14 cellular contexts compared by ENCODE assay signal in the genomic region with DNA sequence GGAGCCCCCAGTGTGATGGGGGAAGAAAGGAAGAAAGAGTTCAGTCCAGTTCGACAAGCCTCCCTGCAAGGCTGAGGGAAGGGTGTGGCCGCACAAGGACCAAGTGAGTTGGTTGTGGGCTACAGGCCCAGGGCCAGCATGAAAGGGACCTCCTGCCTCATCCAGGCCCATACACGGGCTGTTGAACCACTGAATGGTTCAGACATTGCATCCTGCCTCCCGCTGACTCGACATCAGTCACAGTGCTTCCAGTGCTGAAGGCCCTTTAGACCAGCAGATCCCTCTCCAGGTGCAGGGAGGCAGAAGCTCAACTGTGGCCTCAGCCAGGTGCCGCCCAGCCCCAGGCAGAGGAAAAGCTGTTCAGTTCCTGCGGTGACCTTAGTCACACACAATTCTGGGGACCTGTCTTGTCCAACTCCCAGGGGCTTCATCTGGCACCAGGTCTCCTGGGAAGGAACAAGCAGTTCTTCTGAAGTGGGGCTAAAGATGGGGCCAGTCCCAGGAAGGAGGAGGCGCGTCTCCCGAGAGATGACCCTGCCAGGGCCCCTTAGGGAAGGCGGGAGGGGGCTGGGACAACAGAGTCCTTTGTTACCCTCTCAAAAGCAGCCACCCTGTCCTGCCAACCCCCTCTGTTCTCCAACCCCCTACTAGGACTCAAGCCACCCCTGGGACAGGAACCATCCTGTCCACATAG. TPM values are rescaled to one million over a fixed set of nuclear protein-coding genes. Genes with fewer than 3 reads are reported as not detected.
A peak's percentile ranks its signal among the peaks of the same experiment; 100 is the strongest.
DNase-seq lines count a peak whose midpoint lies in the region; ATAC-seq, FAIRE-seq and TF ChIP-seq lines count a peak whose summit lies in the region.
"Had no signal": no experiment of that assay in that cellular context is flagged by ENCODE, and none has a peak within 500 bp of the region (broad histone marks: within the 10 kb centered on the region; RNA-seq: fewer than 3 reads in every experiment).

No MANE protein-coding gene starts in this region.

- no peaks in the 10 kb centered on the region for H3K27me3 Mint-ChIP-seq in activated naive CD8-positive, alpha-beta T cell treated with anti-CD3 and anti-CD28 coated beads, Interleukin-2, amount 10 ng/mL, durations not matched to agents 7 days and 5 days
- H3K27me3 Mint-ChIP-seq: IgD-negative memory B cell had no signal

- POLR2A ChIA-PET in A549 (lab: Yijun Ruan, JAX), result no interaction called here
- POLR2A ChIA-PET in activated naive CD8-positive, alpha-beta T cell treated with anti-CD3 and anti-CD28 coated beads, Interleukin-2, amount 10 ng/mL, durations not matched to agents 7 days and 5 days (lab: Charles Lee), result no interaction called here

- TF ChIP-seq EP300 in A549 (IDR thresholded peaks at IDR 0.05), result no peak

- H3K36me3 ChIP-seq in mucosa of rectum (ENCODE audit: control insufficient read depth in 2 of 2, insufficient read depth in 2 of 2, low read length in 2 of 2) (peaks cover 2 to 3% of the 10 kb centered on the region in 2 donors), adrenal gland (replicated peaks in 1 of 2) (no peaks in the 10 kb centered on the region)

- CTCF ChIA-PET in A549 (lab: Yijun Ruan, JAX), result interaction anchor here (1.0 to 2.1 kb wide), 2 partner anchors 39 to 65 kb away, joined by 3 to 6 read pairs; no protein-coding TSS in a partner anchor

- TF ChIP-seq CTCF in A549 (IDR thresholded peaks at IDR 0.05) (no peak), GM13977 (IDR thresholded peaks at IDR 0.05; ENCODE audit: extremely low read depth, insufficient read depth, missing control alignments) (no peak), adrenal gland (IDR thresholded peaks at IDR 0.05) (no peak)

- H3K4me1 ChIP-seq in A549, result peaks cover 74% of the 10 kb centered on the region
- H3K4me1 ChIP-seq in mucosa of rectum (ENCODE audit: control insufficient read depth in 2 of 2, insufficient read depth in 2 of 2, low read length in 2 of 2), result peaks cover 92 to 98% of the 10 kb centered on the region in 2 donors
- H3K4me1 ChIP-seq in adrenal gland (replicated peaks in 1 of 2), result peaks cover 51 to 85% of the 10 kb centered on the region in 2 donors

- DNase-seq in A549 (ENCODE audit: low read depth in 1 of 2, low spot score in 1 of 2), result no peak
- peak; percentile 15 for DNase-seq in GM13977 (ENCODE audit: low spot score)
- DNase-seq in activated naive CD8-positive, alpha-beta T cell treated with anti-CD3 and anti-CD28 coated beads, Interleukin-2, amount 10 ng/mL, durations not matched to agents 7 days and 5 days, result no peak
- no peak for DNase-seq in NCI-H1694 (lab: John Stamatoyannopoulos, UW)
- DNase-seq in kidney glomerular epithelial cell (lab: John Stamatoyannopoulos, UW), result no peak
- no peak for DNase-seq in posterior vena cava (ENCODE audit: low spot score)
- no peak for DNase-seq in adrenal gland
- DNase-seq: NCI-H524 treated with DMSO at 0.1 percent for 48 hours; stimulated activated naive B cell treated with anti-CD40 and anti-IgM and Interleukin-4, amounts not matched to agents 10 μg/mL and 1 μg/mL and 100 μg/mL, for 72 hours had no signal

- H3K4me3 ChIP-seq in A549 (no peak overlapping the region), mucosa of rectum (ENCODE audit: low read length in 2 of 2) (no peak overlapping the region), adrenal gland (no peak overlapping the region)
- H3K4me3 ChIP-seq: smooth muscle cell had no signal

- H3K4me1 Mint-ChIP-seq in activated naive CD8-positive, alpha-beta T cell treated with anti-CD3 and anti-CD28 coated beads, Interleukin-2, amount 10 ng/mL, durations not matched to agents 7 days and 5 days, result peaks cover 76% of the 10 kb centered on the region

- 86% methylated on average over 11 of the region's 11 CpGs for WGBS in A549 (ENCODE audit: missing lambda C conversion rate)
- 65 to 81% (median 78%) methylated on average over 6 to 11 of the region's 11 CpGs for WGBS in adrenal gland, 4 donors

- H3K36me3 Mint-ChIP-seq in activated naive CD8-positive, alpha-beta T cell treated with anti-CD3 and anti-CD28 coated beads, Interleukin-2, amount 10 ng/mL, durations not matched to agents 7 days and 5 days, result peaks cover 16% of the 10 kb centered on the region
- H3K36me3 Mint-ChIP-seq: IgD-negative memory B cell; stimulated activated naive B cell treated with anti-CD40 and anti-IgM and Interleukin-4, amounts not matched to agents 10 μg/mL and 1 μg/mL and 100 μg/mL, for 72 hours had no signal

- intact Hi-C loops in posterior vena cava (cut with DNase I) (no loop called here), adrenal gland (cut with DNase I) (no loop called here)

- peak overlapping the region; percentile 10 to 61 for H3K9ac ChIP-seq in mucosa of rectum (ENCODE audit: low read depth in 1 of 2, low read length in 2 of 2)

- H3K27me3 ChIP-seq in mucosa of rectum (ENCODE audit: control insufficient read depth in 2 of 2, insufficient read depth in 2 of 2, low read length in 2 of 2) (no peaks in the 10 kb centered on the region), adrenal gland (no peaks in the 10 kb centered on the region)

- peak overlapping the region; percentile 14 for H3K4me3 Mint-ChIP-seq in activated naive CD8-positive, alpha-beta T cell treated with anti-CD3 and anti-CD28 coated beads, Interleukin-2, amount 10 ng/mL, durations not matched to agents 7 days and 5 days
- H3K4me3 Mint-ChIP-seq: IgD-negative memory B cell; stimulated activated naive B cell treated with anti-CD40 and anti-IgM and Interleukin-4, amounts not matched to agents 10 μg/mL and 1 μg/mL and 100 μg/mL, for 72 hours had no signal

- TF ChIP-seq RAD21 in A549 (conservative IDR thresholded peaks at IDR 0.05 in 1 of 2, IDR thresholded peaks at IDR 0.05 in 1 of 2), result no peak

- H3K27ac ChIP-seq in A549 (peak overlapping the region; percentile 3 to 71; a peak in 2 of 6 replicates), mucosa of rectum (ENCODE audit: low read depth in 2 of 2, low read length in 2 of 2) (peak overlapping the region; percentile 81 to 82), adrenal gland (peak overlapping the region in 1 of 5 donors; percentile 65)

- H3K27ac Mint-ChIP-seq in activated naive CD8-positive, alpha-beta T cell treated with anti-CD3 and anti-CD28 coated beads, Interleukin-2, amount 10 ng/mL, durations not matched to agents 7 days and 5 days, result peak overlapping the region; percentile 89
- H3K27ac Mint-ChIP-seq: stimulated activated naive B cell treated with anti-CD40 and anti-IgM and Interleukin-4, amounts not matched to agents 10 μg/mL and 1 μg/mL and 100 μg/mL, for 72 hours had no signal

- in situ Hi-C loops in GM13977 (cut with MboI; ENCODE audit: low pct_unique_long_range_greater_than_20kb, low sequenced_read_pairs, unreplicated experiment), result loop anchor here (25.0 kb wide), 1 partner anchor 108 kb away; a partner anchor contains a TSS

- H3K9me3 ChIP-seq in A549 (no peaks in the 10 kb centered on the region), mucosa of rectum (ENCODE audit: control insufficient read depth in 2 of 2, low read length in 2 of 2) (no peaks in the 10 kb centered on the region), adrenal gland (replicated peaks in 1 of 3) (no peaks in the 10 kb centered on the region)

- no peak for FAIRE-seq in A549 (lab: Jason Lieb, UNC)
- FAIRE-seq: keratinocyte had no signal

- no peaks in the 10 kb centered on the region for H3K9me3 Mint-ChIP-seq in activated naive CD8-positive, alpha-beta T cell treated with anti-CD3 and anti-CD28 coated beads, Interleukin-2, amount 10 ng/mL, durations not matched to agents 7 days and 5 days
- H3K9me3 Mint-ChIP-seq: IgD-negative memory B cell had no signal

- H3K4me2 ChIP-seq in A549, result peak overlapping the region; percentile 1; the same call in 1 of the 3 replicates
- H3K4me2 ChIP-seq: smooth muscle cell had no signal

- no peak for TF ChIP-seq POLR2A in A549 (IDR thresholded peaks at IDR 0.05; ENCODE audit: low read length)
- TF ChIP-seq POLR2A in adrenal gland (IDR thresholded peaks at IDR 0.05), result no peak

- ATAC-seq in A549, result no peak
- no peak for ATAC-seq in activated naive CD8-positive, alpha-beta T cell treated with anti-CD3 and anti-CD28 coated beads, Interleukin-2, amount 10 ng/mL, durations not matched to agents 7 days and 5 days (ENCODE audit: low read depth)
- ATAC-seq: esophagus mucosa had no signal

TF ChIP-seq in A549, 52 proteins besides CTCF, POLR2A, EP300 and RAD21 (continues in another document):
- TF ChIP-seq, protein P1, sequence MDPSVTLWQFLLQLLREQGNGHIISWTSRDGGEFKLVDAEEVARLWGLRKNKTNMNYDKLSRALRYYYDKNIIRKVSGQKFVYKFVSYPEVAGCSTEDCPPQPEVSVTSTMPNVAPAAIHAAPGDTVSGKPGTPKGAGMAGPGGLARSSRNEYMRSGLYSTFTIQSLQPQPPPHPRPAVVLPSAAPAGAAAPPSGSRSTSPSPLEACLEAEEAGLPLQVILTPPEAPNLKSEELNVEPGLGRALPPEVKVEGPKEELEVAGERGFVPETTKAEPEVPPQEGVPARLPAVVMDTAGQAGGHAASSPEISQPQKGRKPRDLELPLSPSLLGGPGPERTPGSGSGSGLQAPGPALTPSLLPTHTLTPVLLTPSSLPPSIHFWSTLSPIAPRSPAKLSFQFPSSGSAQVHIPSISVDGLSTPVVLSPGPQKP (IDR thresholded peaks at IDR 0.05; ENCODE audit: low read depth, low read length), result no peak

RNA-seq across cellular contexts. Expression of a gene that starts 6.6 kb away (rescaled TPM):
- polyA plus RNA-seq in A549 (2011; rRNA removed) (14.3 and 18.1 TPM in 2 replicates), A549 (2017; fragmentation: RNase III; extraction: RNeasy Plus Mini Kit Qiagen cat#74134 plus additional on column Dnase treatment) (4.9 to 8.4 TPM (median 6.8 TPM) in 3 replicates), adrenal gland (10 to 100 TPM in 1 of 3 donors, 1 to 10 TPM in 2; 4.9 to 15.2 (median 8.8) TPM)
- 4.8 TPM in 2 replicates for polyA plus RNA-seq in A549 (2012; cell fraction: cytosol; rRNA removed)
- 3.8 and 5.0 TPM in 2 replicates for polyA plus RNA-seq in A549 (2012; cell fraction: nucleus; rRNA removed)
- polyA minus RNA-seq in A549 (2011; rRNA and poly(A)+ RNA removed), result 54.8 and 57.9 TPM in 2 replicates
- total RNA-seq in activated naive CD8-positive, alpha-beta T cell treated with anti-CD3 and anti-CD28 coated beads, Interleukin-2, amount 10 ng/mL, durations not matched to agents 7 days and 5 days, result 10 to 100 TPM; 61.8 to 64.8 TPM
- total RNA-seq in posterior vena cava (10 to 100 TPM; 42.3 to 44.3 TPM), adrenal gland (10 to 100 TPM; 23.7 to 53.7 (median 32.0) TPM)

RNA-seq across cellular contexts. Expression of a gene that starts 54.4 kb away (rescaled TPM):
- polyA plus RNA-seq in A549 (2011; rRNA removed) (2,571 and 3,468 TPM in 2 replicates), A549 (2017; fragmentation: RNase III; extraction: RNeasy Plus Mini Kit Qiagen cat#74134 plus additional on column Dnase treatment) (3,458 to 3,978 TPM (median 3,544 TPM) in 3 replicates), adrenal gland (1,000 to 10,000 TPM; 1,074 to 1,454 (median 1,425) TPM)
- 3,252 and 4,158 TPM in 2 replicates for polyA plus RNA-seq in A549 (2012; cell fraction: cytosol; rRNA removed)
- 1,461 and 2,420 TPM in 2 replicates for polyA plus RNA-seq in A549 (2012; cell fraction: nucleus; rRNA removed)
- 1,439 and 1,839 TPM in 2 replicates for polyA minus RNA-seq in A549 (2011; rRNA and poly(A)+ RNA removed)
- 1,000 to 10,000 TPM; 3,289 to 3,447 TPM for total RNA-seq in activated naive CD8-positive, alpha-beta T cell treated with anti-CD3 and anti-CD28 coated beads, Interleukin-2, amount 10 ng/mL, durations not matched to agents 7 days and 5 days
- total RNA-seq in posterior vena cava (1,000 to 10,000 TPM; 1,304 to 1,399 TPM), adrenal gland (1,000 to 10,000 TPM in 7 of 8 donors, 100 to 1,000 TPM in 1; 776 to 1,829 (median 1,308) TPM)
